18 cellular contexts compared by ENCODE assay signal in the genomic region with DNA sequence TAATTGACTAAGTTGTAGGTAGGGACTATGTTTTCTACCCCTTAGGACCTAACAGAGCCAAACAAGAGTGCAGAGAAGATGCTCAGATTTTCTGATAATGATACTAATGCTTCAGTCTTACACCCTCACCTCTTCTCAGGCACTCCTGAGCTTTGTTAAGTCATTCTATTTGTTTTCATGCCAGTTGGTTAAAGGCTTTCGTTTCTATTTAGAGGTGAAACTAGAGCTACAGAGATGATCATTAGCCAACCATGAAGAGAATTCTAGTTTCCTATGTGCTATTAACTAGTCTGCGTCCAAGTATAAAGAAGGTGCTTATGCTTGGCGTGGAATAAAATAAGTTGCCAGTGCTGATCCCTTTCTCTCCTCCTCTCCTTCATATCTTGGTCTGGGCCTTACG. TPM values are rescaled to one million over a fixed set of nuclear protein-coding genes. Genes with fewer than 3 reads are reported as not detected.
DNase-seq lines count a peak whose midpoint lies in the region; ATAC-seq, FAIRE-seq and TF ChIP-seq lines count a peak whose summit lies in the region.
"Had no signal": no experiment of that assay in that cellular context is flagged by ENCODE, and none has a peak within 500 bp of the region (broad histone marks: within the 10 kb centered on the region; RNA-seq: fewer than 3 reads in every experiment).

No MANE protein-coding gene starts in this region.

- TF ChIP-seq CTCF in endodermal cell (conservative IDR thresholded peaks at IDR 0.05) = no peak

- H3K4me1 ChIP-seq in trophoblast cell (ENCODE audit: control insufficient read depth in 1 of 2, insufficient read depth in 2 of 2, low read length in 2 of 2) (no peaks in the 10 kb centered on the region), endodermal cell (ENCODE audit: control insufficient read depth, insufficient read depth, low read length) (peaks cover 6% of the 10 kb centered on the region)

- no peak overlapping the region for H2AK5ac ChIP-seq in trophoblast cell (ENCODE audit: low read length)

- H3K4me3 ChIP-seq in trophoblast cell (ENCODE audit: low read depth, low read length) (no peak overlapping the region), endodermal cell (ENCODE audit: low read length) (no peak overlapping the region)
- H3K4me3 ChIP-seq: cardiac muscle cell, SK-N-MC had no signal

- no peak overlapping the region for H2BK12ac ChIP-seq in trophoblast cell (ENCODE audit: low read length)

- H3K79me2 ChIP-seq in trophoblast cell (ENCODE audit: control insufficient read depth, insufficient read depth, low read length, poor library complexity) = no peaks in the 10 kb centered on the region

- no CpG with 5 or more reads among the region's 4 CpGs for WGBS in trophoblast cell (ENCODE audit: extremely low coverage, insufficient coverage, insufficient read length)
- 95 to 100% methylated on average over 2 to 4 of the region's 4 CpGs for WGBS in endodermal cell (ENCODE audit: insufficient coverage in 1 of 2, insufficient read length in 1 of 2), 2 experiments

- no peak overlapping the region for H4K12ac ChIP-seq in trophoblast cell (ENCODE audit: low read depth, low read length)

- H3K27ac ChIP-seq in trophoblast cell (ENCODE audit: low read depth, low read length) (no peak overlapping the region), endodermal cell (ENCODE audit: low read depth, low read length) (no peak overlapping the region)
- H3K27ac ChIP-seq: cardiac muscle cell, epithelial cell of prostate, HL-60, SK-N-MC had no signal

- no peak for FAIRE-seq in frontal cortex (lab: Jason Lieb, UNC)

- no peak overlapping the region for H4K8ac ChIP-seq in trophoblast cell (ENCODE audit: low read depth, low read length)

- no peak overlapping the region for H2AFZ ChIP-seq in trophoblast cell (ENCODE audit: insufficient read depth, low read length, poor library complexity)

- no peak overlapping the region for H3K4me2 ChIP-seq in trophoblast cell (ENCODE audit: low read length)

- no peak overlapping the region for H3K4me3 Mint-ChIP-seq in endodermal cell
- H3K4me3 Mint-ChIP-seq: CD4-positive, alpha-beta memory T cell had no signal

- H3K27ac Mint-ChIP-seq in endodermal cell = no peak overlapping the region
- H3K27ac Mint-ChIP-seq: CD4-positive, alpha-beta memory T cell had no signal

- H2BK5ac ChIP-seq in trophoblast cell (ENCODE audit: low read depth, low read length, poor library complexity) = no peak overlapping the region

- H3K9me3 ChIP-seq in trophoblast cell (ENCODE audit: insufficient read depth, low read depth, low read length) (peaks cover 8% of the 10 kb centered on the region), endodermal cell (ENCODE audit: control insufficient read depth, low read length) (no peaks in the 10 kb centered on the region)

- no peak overlapping the region for H3K18ac ChIP-seq in trophoblast cell (ENCODE audit: low read length)

- no peak overlapping the region for H4K91ac ChIP-seq in trophoblast cell (ENCODE audit: low read depth, low read length)

- H3K27me3 ChIP-seq in trophoblast cell (ENCODE audit: insufficient read depth, low read length) (no peaks in the 10 kb centered on the region), endodermal cell (ENCODE audit: control insufficient read depth, insufficient read depth, low read length, poor library complexity, severe bottlenecking) (no peaks in the 10 kb centered on the region)
- H3K27me3 ChIP-seq: cardiac muscle cell had no signal

- H3K9me3 Mint-ChIP-seq in endodermal cell = no peaks in the 10 kb centered on the region
- H3K9me3 Mint-ChIP-seq: CD4-positive, alpha-beta memory T cell had no signal

- H2BK120ac ChIP-seq in trophoblast cell (ENCODE audit: insufficient read depth, low read length, poor library complexity) = no peak overlapping the region

- no peaks in the 10 kb centered on the region for H3K79me1 ChIP-seq in trophoblast cell (ENCODE audit: low read length)

- H3K9ac ChIP-seq in trophoblast cell (ENCODE audit: low read length) = peak overlapping the region; percentile 41
- no peak overlapping the region for H3K9ac ChIP-seq in endodermal cell (ENCODE audit: extremely low read depth, low read length, poor library complexity, severe bottlenecking)

- H3K27me3 Mint-ChIP-seq in endodermal cell (ENCODE audit: insufficient read depth) = peaks cover 4% of the 10 kb centered on the region

- H3K23ac ChIP-seq in trophoblast cell (ENCODE audit: low read length) = no peak overlapping the region

- no peaks in the 10 kb centered on the region for H3K36me3 Mint-ChIP-seq in endodermal cell (ENCODE audit: low read depth)
- H3K36me3 Mint-ChIP-seq: CD4-positive, alpha-beta memory T cell had no signal

- no peaks in the 10 kb centered on the region for H3K36me3 ChIP-seq in trophoblast cell (ENCODE audit: control insufficient read depth in 1 of 2, insufficient read depth in 2 of 2, low read length in 2 of 2)
- H3K36me3 ChIP-seq in endodermal cell (ENCODE audit: control insufficient read depth, insufficient read depth, low read length) = no peaks in the 10 kb centered on the region
- H3K36me3 ChIP-seq: cardiac muscle cell had no signal

- no peak overlapping the region for H3K4ac ChIP-seq in trophoblast cell (ENCODE audit: low read depth, low read length)

- no peak overlapping the region for H3K14ac ChIP-seq in trophoblast cell (ENCODE audit: low read length)

- H3K4me1 Mint-ChIP-seq in endodermal cell = peaks cover 4% of the 10 kb centered on the region
- H3K4me1 Mint-ChIP-seq: CD4-positive, alpha-beta memory T cell had no signal

- ATAC-seq in GM18873 (IDR thresholded peaks at IDR 0.05; ENCODE audit: low FRiP score, unreplicated experiment) = peak; percentile 91
- ATAC-seq in GM21529 (IDR thresholded peaks at IDR 0.05; ENCODE audit: unreplicated experiment) = peak; percentile 91
- ATAC-seq in HG03103 (IDR thresholded peaks at IDR 0.05; ENCODE audit: low read depth, unreplicated experiment) = peak; percentile 95

- DNase-seq in trophoblast cell (no peak), NCI-H1694 treated with DMSO at 0.1 percent for 48 hours (lab: John Stamatoyannopoulos, UW) (no peak), nucleus accumbens (lab: John Stamatoyannopoulos, UW) (no peak), frontal cortex (ENCODE audit: low spot score in 2 of 2) (no peak), endodermal cell (no peak)
- DNase-seq: activated CD4-positive, alpha-beta T cell treated with anti-CD3 and anti-CD28 coated beads for 1 hour; activated effector memory CD4-positive, alpha-beta T cell treated with anti-CD3 and anti-CD28 coated beads, Interleukin-2, amount 50 U/mL, for 16 hours; CD4-positive, alpha-beta memory T cell; hypothalamus; mammary epithelial cell; NCI-H526 had no signal

RNA-seq across cellular contexts. Expression of gene PYGL, which starts 34.6 kb away (rescaled TPM):
- 14.9 and 16.2 TPM in 2 replicates for polyA plus RNA-seq in trophoblast cell (2013)
- total RNA-seq in frontal cortex (4.5 TPM), endodermal cell (10 to 100 TPM; 38.1 to 41.5 TPM)
- 25.3 TPM for polyA plus RNA-seq in endodermal cell (2013, experiment 1 of 2)
- 24.2 TPM for polyA plus RNA-seq in endodermal cell (2013, experiment 2 of 2)
- polyA plus RNA-seq: CD4-positive, alpha-beta memory T cell had no signal
